ENCODE assay signal across 1 cellular context in the genomic region with DNA sequence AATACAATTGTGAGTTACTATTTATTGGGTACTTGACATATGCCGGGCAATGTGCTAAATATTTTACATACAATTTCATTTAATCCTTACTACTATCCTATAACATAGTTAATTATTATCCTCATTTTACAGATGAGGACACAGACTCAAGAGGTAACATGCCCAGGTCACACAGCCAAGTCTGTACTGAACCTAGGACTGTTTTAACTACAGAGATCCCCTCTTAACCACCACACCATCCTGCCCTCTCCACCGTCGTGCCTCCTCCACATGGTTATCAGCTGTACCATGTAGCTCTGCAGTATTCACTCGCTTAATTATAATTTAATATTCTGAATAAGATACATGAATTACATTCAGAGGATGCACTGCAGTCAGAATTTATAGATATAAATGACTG.
TF ChIP-seq lines count a peak whose summit lies in the region.

No MANE protein-coding gene starts in this region.

TF ChIP-seq in WTC11, 78 proteins besides CTCF, POLR2A, EP300 and RAD21 (continued from another document):
- no peak for TF ChIP-seq ZNF532 (CRISPR knock-in tag; IDR thresholded peaks at IDR 0.05; ENCODE audit: borderline replicate concordance)
- TF ChIP-seq, protein P1, sequence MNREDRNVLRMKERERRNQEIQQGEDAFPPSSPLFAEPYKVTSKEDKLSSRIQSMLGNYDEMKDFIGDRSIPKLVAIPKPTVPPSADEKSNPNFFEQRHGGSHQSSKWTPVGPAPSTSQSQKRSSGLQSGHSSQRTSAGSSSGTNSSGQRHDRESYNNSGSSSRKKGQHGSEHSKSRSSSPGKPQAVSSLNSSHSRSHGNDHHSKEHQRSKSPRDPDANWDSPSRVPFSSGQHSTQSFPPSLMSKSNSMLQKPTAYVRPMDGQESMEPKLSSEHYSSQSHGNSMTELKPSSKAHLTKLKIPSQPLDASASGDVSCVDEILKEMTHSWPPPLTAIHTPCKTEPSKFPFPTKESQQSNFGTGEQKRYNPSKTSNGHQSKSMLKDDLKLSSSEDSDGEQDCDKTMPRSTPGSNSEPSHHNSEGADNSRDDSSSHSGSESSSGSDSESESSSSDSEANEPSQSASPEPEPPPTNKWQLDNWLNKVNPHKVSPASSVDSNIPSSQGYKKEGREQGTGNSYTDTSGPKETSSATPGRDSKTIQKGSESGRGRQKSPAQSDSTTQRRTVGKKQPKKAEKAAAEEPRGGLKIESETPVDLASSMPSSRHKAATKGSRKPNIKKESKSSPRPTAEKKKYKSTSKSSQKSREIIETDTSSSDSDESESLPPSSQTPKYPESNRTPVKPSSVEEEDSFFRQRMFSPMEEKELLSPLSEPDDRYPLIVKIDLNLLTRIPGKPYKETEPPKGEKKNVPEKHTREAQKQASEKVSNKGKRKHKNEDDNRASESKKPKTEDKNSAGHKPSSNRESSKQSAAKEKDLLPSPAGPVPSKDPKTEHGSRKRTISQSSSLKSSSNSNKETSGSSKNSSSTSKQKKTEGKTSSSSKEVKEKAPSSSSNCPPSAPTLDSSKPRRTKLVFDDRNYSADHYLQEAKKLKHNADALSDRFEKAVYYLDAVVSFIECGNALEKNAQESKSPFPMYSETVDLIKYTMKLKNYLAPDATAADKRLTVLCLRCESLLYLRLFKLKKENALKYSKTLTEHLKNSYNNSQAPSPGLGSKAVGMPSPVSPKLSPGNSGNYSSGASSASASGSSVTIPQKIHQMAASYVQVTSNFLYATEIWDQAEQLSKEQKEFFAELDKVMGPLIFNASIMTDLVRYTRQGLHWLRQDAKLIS (CRISPR knock-in tag; IDR thresholded peaks at IDR 0.05; ENCODE audit: borderline replicate concordance): no peak
- TF ChIP-seq, protein P2, sequence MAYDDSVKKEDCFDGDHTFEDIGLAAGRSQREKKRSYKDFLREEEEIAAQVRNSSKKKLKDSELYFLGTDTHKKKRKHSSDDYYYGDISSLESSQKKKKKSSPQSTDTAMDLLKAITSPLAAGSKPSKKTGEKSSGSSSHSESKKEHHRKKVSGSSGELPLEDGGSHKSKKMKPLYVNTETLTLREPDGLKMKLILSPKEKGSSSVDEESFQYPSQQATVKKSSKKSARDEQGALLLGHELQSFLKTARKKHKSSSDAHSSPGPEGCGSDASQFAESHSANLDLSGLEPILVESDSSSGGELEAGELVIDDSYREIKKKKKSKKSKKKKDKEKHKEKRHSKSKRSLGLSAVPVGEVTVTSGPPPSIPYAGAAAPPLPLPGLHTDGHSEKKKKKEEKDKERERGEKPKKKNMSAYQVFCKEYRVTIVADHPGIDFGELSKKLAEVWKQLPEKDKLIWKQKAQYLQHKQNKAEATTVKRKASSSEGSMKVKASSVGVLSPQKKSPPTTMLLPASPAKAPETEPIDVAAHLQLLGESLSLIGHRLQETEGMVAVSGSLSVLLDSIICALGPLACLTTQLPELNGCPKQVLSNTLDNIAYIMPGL (CRISPR knock-in tag; IDR thresholded peaks at IDR 0.05): no peak
- no peak for TF ChIP-seq ZNF281 (CRISPR knock-in tag; IDR thresholded peaks at IDR 0.05)
- no peak for TF ChIP-seq JAZF1 (CRISPR knock-in tag; IDR thresholded peaks at IDR 0.05)
- TF ChIP-seq E2F4 (CRISPR knock-in tag; IDR thresholded peaks at IDR 0.05; ENCODE audit: borderline replicate concordance, low read depth): no peak
TF ChIP-seq in WTC11: peak in this region for 0.
